Comparison of ENCODE assay signal across 1 cellular context in genomic region chr7:139182363-139182762, GRCh38.
TF ChIP-seq lines count a peak whose summit lies in the region.

No MANE protein-coding gene starts in this region.

TF ChIP-seq in K562, 482 proteins besides CTCF, POLR2A, EP300 and RAD21 (continued from another document):
- no peak for TF ChIP-seq KLF6 (CRISPR knock-in tag; IDR thresholded peaks at IDR 0.05; ENCODE audit: borderline replicate concordance)
- TF ChIP-seq ZNF695 (CRISPR knock-in tag; IDR thresholded peaks at IDR 0.05): no peak
- no peak for TF ChIP-seq ZFP1 (CRISPR knock-in tag; IDR thresholded peaks at IDR 0.05)
- no peak for TF ChIP-seq NONO (IDR thresholded peaks at IDR 0.05; ENCODE audit: low read depth in 2 of 2, low read length in 1 of 2)
- TF ChIP-seq FOXK2 (conservative IDR thresholded peaks at IDR 0.05 in 1 of 2, IDR thresholded peaks at IDR 0.05 in 1 of 2; ENCODE audit: low read depth in 2 of 2): no peak
- TF ChIP-seq POLR2AphosphoS2 (IDR thresholded peaks at IDR 0.05; ENCODE audit: low read length): no peak
- no peak for TF ChIP-seq CBFA2T2 (conservative IDR thresholded peaks at IDR 0.05)
- TF ChIP-seq TRIM25 (IDR thresholded peaks at IDR 0.05; ENCODE audit: borderline replicate concordance): no peak
- TF ChIP-seq ZNF75A (CRISPR knock-in tag; IDR thresholded peaks at IDR 0.05): no peak
- TF ChIP-seq XRCC5 (IDR thresholded peaks at IDR 0.05; ENCODE audit: low read depth, low read length): no peak
- TF ChIP-seq ZBTB34 (CRISPR knock-in tag; IDR thresholded peaks at IDR 0.05): no peak
- peak; percentile 52; the same call in 1 of the 2 replicates for TF ChIP-seq HMBOX1 (IDR thresholded peaks at IDR 0.05)
- TF ChIP-seq ZFPM2 (CRISPR knock-in tag; IDR thresholded peaks at IDR 0.05): 0 out of 2 replicates have a peak, but pooled peaks have one; percentile 44
- TF ChIP-seq ASH1L (IDR thresholded peaks at IDR 0.05; ENCODE audit: borderline replicate concordance, low read depth, partially characterized antibody): no peak
- TF ChIP-seq NUFIP1 (IDR thresholded peaks at IDR 0.05; ENCODE audit: partially characterized antibody): no peak
- no peak for TF ChIP-seq EHMT2 (IDR thresholded peaks at IDR 0.05)
